In the genomic region with DNA sequence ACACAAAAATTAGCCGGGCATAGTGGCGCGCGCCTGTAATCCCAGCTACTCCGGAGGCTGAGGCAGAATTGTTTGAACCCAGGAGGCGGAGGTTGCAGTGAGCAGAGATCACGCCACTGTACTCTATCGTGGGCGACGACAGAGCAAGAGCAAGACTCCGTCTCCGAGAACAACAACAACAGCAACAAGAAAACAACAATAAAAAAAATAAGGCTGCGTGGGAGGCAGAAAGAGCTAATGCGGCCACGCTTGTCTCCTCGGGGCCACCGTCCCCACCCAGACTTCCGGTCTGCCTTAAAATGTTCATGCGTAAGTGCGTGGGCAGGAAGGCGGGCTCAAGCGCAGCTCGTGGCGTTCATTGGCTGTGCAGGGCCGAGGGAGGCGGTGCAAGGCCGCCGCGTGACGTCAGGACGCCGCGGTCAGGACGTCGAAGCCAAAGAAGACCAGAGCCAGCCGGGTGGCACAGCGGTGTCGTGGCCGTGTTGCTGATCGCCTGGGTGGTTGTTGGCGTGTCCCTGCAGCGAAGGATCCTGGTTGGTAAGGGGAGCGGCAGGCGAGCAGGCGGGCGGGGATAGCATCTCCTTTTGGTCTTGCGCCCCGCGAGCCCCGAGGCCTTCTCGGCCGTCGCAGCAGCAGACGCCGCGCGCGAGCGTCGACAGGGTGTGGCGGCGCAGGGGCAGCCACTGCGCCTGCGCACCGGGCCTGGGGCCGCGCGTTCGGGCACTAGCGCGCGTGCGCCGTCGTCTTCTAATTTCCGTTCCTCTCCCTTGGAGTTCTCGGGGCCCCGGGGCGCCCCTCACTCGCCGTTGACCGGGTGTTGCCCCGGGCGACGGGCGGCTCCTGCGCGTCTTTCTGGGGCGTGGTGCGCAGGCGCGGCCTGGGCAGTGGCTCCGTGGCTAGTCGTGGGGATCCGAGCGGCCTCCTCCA, we compare ENCODE assay signal across 1 cellular context.
TF ChIP-seq lines count a peak whose summit lies in the region.

A gene (plus strand): TSS at position 426 of the 927 bp plus-strand sequence. CDS start 2,146 bp downstream, outside the sequence.

TF ChIP-seq in HEK293, 187 proteins besides CTCF, POLR2A, EP300 and RAD21 (continued from another document and continues in another):
- TF ChIP-seq, protein P1, sequence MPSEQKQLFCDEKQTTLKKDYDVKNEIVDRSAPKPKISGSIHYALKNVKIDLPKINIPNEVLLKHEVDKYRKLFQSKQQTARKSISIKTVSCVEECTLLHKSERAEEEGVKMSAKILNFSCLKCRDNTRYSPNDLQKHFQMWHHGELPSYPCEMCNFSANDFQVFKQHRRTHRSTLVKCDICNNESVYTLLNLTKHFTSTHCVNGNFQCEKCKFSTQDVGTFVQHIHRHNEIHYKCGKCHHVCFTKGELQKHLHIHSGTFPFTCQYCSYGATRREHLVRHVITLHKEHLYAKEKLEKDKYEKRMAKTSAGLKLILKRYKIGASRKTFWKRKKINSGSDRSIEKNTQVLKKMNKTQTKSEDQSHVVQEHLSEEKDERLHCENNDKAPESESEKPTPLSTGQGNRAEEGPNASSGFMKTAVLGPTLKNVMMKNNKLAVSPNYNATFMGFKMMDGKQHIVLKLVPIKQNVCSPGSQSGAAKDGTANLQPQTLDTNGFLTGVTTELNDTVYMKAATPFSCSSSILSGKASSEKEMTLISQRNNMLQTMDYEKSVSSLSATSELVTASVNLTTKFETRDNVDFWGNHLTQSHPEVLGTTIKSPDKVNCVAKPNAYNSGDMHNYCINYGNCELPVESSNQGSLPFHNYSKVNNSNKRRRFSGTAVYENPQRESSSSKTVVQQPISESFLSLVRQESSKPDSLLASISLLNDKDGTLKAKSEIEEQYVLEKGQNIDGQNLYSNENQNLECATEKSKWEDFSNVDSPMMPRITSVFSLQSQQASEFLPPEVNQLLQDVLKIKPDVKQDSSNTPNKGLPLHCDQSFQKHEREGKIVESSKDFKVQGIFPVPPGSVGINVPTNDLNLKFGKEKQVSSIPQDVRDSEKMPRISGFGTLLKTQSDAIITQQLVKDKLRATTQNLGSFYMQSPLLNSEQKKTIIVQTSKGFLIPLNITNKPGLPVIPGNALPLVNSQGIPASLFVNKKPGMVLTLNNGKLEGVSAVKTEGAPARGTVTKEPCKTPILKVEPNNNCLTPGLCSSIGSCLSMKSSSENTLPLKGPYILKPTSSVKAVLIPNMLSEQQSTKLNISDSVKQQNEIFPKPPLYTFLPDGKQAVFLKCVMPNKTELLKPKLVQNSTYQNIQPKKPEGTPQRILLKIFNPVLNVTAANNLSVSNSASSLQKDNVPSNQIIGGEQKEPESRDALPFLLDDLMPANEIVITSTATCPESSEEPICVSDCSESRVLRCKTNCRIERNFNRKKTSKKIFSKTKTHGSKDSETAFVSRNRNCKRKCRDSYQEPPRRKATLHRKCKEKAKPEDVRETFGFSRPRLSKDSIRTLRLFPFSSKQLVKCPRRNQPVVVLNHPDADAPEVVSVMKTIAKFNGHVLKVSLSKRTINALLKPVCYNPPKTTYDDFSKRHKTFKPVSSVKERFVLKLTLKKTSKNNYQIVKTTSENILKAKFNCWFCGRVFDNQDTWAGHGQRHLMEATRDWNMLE (tag by site-specific recombination; conservative IDR thresholded peaks at IDR 0.05; ENCODE audit: low read depth) = no peak
- TF ChIP-seq, protein P2, sequence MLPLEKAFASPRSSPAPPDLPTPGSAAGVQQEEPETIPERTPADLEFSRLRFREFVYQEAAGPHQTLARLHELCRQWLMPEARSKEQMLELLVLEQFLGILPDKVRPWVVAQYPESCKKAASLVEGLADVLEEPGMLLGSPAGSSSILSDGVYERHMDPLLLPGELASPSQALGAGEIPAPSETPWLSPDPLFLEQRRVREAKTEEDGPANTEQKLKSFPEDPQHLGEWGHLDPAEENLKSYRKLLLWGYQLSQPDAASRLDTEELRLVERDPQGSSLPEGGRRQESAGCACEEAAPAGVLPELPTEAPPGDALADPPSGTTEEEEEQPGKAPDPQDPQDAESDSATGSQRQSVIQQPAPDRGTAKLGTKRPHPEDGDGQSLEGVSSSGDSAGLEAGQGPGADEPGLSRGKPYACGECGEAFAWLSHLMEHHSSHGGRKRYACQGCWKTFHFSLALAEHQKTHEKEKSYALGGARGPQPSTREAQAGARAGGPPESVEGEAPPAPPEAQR (tag by site-specific recombination; IDR thresholded peaks at IDR 0.05) = no peak
- 0 out of 2 replicates have a peak, but pooled peaks have one; percentile 12 for TF ChIP-seq ZNF610 (tag by site-specific recombination; IDR thresholded peaks at IDR 0.05; ENCODE audit: borderline replicate concordance)
- TF ChIP-seq ZBTB17 (tag by site-specific recombination; IDR thresholded peaks at IDR 0.05) = peak; percentile 81
- TF ChIP-seq ZNF394 (tag by site-specific recombination; IDR thresholded peaks at IDR 0.05; ENCODE audit: borderline replicate concordance) = peak; percentile 99
- TF ChIP-seq ZNF426 (tag by site-specific recombination; IDR thresholded peaks at IDR 0.05) = no peak
- TF ChIP-seq ZNF302 (tag by site-specific recombination; IDR thresholded peaks at IDR 0.05; ENCODE audit: low read depth) = no peak
- TF ChIP-seq, protein P3, sequence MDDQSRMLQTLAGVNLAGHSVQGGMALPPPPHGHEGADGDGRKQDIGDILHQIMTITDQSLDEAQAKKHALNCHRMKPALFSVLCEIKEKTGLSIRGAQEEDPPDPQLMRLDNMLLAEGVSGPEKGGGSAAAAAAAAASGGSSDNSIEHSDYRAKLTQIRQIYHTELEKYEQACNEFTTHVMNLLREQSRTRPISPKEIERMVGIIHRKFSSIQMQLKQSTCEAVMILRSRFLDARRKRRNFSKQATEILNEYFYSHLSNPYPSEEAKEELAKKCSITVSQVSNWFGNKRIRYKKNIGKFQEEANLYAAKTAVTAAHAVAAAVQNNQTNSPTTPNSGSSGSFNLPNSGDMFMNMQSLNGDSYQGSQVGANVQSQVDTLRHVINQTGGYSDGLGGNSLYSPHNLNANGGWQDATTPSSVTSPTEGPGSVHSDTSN (CRISPR knock-in tag; IDR thresholded peaks at IDR 0.05) = peak; percentile 91; the same call in 1 of the 2 replicates
- 0 out of 2 replicates have a peak, but pooled peaks have one; percentile 24 for TF ChIP-seq ZNF785 (tag by site-specific recombination; IDR thresholded peaks at IDR 0.05)
- TF ChIP-seq ZNF791 (tag by site-specific recombination; IDR thresholded peaks at IDR 0.05) = no peak
- TF ChIP-seq ZFP37 (tag by site-specific recombination; IDR thresholded peaks at IDR 0.05) = peak; percentile 58; the same call in 1 of the 2 replicates
- TF ChIP-seq ZNF549 (tag by site-specific recombination; IDR thresholded peaks at IDR 0.05) = no peak
- TF ChIP-seq ZNF658 (tag by site-specific recombination; IDR thresholded peaks at IDR 0.05) = no peak
- no peak for TF ChIP-seq SALL2 (tag by site-specific recombination; IDR thresholded peaks at IDR 0.05; ENCODE audit: borderline replicate concordance)
- no peak for TF ChIP-seq ZNF114 (tag by site-specific recombination; IDR thresholded peaks at IDR 0.05)
- no peak for TF ChIP-seq ZNF311 (tag by site-specific recombination; IDR thresholded peaks at IDR 0.05; ENCODE audit: borderline replicate concordance)
- 0 out of 2 replicates have a peak, but pooled peaks have one; percentile 56 for TF ChIP-seq KLF9 (tag by site-specific recombination; IDR thresholded peaks at IDR 0.05; ENCODE audit: low read depth)
- no peak for TF ChIP-seq ZNF596 (tag by site-specific recombination; IDR thresholded peaks at IDR 0.05)
- no peak for TF ChIP-seq ZNF10 (tag by site-specific recombination; IDR thresholded peaks at IDR 0.05)
- TF ChIP-seq, protein P4, sequence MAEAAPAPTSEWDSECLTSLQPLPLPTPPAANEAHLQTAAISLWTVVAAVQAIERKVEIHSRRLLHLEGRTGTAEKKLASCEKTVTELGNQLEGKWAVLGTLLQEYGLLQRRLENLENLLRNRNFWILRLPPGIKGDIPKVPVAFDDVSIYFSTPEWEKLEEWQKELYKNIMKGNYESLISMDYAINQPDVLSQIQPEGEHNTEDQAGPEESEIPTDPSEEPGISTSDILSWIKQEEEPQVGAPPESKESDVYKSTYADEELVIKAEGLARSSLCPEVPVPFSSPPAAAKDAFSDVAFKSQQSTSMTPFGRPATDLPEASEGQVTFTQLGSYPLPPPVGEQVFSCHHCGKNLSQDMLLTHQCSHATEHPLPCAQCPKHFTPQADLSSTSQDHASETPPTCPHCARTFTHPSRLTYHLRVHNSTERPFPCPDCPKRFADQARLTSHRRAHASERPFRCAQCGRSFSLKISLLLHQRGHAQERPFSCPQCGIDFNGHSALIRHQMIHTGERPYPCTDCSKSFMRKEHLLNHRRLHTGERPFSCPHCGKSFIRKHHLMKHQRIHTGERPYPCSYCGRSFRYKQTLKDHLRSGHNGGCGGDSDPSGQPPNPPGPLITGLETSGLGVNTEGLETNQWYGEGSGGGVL (tag by site-specific recombination; IDR thresholded peaks at IDR 0.05) = no peak
- TF ChIP-seq GFI1B (tag by site-specific recombination; IDR thresholded peaks at IDR 0.05) = no peak
- TF ChIP-seq, protein P5, sequence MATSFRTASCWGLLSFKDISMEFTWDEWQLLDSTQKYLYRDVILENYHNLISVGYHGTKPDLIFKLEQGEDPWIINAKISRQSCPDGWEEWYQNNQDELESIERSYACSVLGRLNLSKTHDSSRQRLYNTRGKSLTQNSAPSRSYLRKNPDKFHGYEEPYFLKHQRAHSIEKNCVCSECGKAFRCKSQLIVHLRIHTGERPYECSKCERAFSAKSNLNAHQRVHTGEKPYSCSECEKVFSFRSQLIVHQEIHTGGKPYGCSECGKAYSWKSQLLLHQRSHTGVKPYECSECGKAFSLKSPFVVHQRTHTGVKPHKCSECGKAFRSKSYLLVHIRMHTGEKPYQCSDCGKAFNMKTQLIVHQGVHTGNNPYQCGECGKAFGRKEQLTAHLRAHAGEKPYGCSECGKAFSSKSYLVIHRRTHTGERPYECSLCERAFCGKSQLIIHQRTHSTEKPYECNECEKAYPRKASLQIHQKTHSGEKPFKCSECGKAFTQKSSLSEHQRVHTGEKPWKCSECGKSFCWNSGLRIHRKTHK (tag by site-specific recombination; IDR thresholded peaks at IDR 0.05) = no peak
- TF ChIP-seq ZNF138 (tag by site-specific recombination; IDR thresholded peaks at IDR 0.05; ENCODE audit: borderline replicate concordance) = peak; percentile 4; the same call in 1 of the 2 replicates
- TF ChIP-seq ZNF169 (tag by site-specific recombination; IDR thresholded peaks at IDR 0.05) = no peak
- TF ChIP-seq ZNF175 (tag by site-specific recombination; IDR thresholded peaks at IDR 0.05) = no peak
- peak; percentile 25; the same call in 1 of the 2 replicates for TF ChIP-seq GLIS1 (tag by site-specific recombination; IDR thresholded peaks at IDR 0.05)
- TF ChIP-seq, protein P6, sequence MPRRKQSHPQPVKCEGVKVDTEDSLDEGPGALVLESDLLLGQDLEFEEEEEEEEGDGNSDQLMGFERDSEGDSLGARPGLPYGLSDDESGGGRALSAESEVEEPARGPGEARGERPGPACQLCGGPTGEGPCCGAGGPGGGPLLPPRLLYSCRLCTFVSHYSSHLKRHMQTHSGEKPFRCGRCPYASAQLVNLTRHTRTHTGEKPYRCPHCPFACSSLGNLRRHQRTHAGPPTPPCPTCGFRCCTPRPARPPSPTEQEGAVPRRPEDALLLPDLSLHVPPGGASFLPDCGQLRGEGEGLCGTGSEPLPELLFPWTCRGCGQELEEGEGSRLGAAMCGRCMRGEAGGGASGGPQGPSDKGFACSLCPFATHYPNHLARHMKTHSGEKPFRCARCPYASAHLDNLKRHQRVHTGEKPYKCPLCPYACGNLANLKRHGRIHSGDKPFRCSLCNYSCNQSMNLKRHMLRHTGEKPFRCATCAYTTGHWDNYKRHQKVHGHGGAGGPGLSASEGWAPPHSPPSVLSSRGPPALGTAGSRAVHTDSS (tag by site-specific recombination; IDR thresholded peaks at IDR 0.05) = no peak
- TF ChIP-seq, protein P7, sequence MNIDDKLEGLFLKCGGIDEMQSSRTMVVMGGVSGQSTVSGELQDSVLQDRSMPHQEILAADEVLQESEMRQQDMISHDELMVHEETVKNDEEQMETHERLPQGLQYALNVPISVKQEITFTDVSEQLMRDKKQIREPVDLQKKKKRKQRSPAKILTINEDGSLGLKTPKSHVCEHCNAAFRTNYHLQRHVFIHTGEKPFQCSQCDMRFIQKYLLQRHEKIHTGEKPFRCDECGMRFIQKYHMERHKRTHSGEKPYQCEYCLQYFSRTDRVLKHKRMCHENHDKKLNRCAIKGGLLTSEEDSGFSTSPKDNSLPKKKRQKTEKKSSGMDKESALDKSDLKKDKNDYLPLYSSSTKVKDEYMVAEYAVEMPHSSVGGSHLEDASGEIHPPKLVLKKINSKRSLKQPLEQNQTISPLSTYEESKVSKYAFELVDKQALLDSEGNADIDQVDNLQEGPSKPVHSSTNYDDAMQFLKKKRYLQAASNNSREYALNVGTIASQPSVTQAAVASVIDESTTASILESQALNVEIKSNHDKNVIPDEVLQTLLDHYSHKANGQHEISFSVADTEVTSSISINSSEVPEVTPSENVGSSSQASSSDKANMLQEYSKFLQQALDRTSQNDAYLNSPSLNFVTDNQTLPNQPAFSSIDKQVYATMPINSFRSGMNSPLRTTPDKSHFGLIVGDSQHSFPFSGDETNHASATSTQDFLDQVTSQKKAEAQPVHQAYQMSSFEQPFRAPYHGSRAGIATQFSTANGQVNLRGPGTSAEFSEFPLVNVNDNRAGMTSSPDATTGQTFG (tag by site-specific recombination; IDR thresholded peaks at IDR 0.05; ENCODE audit: borderline replicate concordance) = no peak
- TF ChIP-seq ZNF416 (tag by site-specific recombination; IDR thresholded peaks at IDR 0.05) = no peak
- no peak for TF ChIP-seq ZNF292 (tag by site-specific recombination; IDR thresholded peaks at IDR 0.05; ENCODE audit: borderline replicate concordance, low read depth)
- no peak for TF ChIP-seq ZNF16 (tag by site-specific recombination; IDR thresholded peaks at IDR 0.05; ENCODE audit: low read depth)
- no peak for TF ChIP-seq ZNF132 (tag by site-specific recombination; IDR thresholded peaks at IDR 0.05; ENCODE audit: borderline replicate concordance)
- TF ChIP-seq OVOL3 (tag by site-specific recombination; IDR thresholded peaks at IDR 0.05) = no peak; the same call in 1 of the 2 replicates
- TF ChIP-seq, protein P8, sequence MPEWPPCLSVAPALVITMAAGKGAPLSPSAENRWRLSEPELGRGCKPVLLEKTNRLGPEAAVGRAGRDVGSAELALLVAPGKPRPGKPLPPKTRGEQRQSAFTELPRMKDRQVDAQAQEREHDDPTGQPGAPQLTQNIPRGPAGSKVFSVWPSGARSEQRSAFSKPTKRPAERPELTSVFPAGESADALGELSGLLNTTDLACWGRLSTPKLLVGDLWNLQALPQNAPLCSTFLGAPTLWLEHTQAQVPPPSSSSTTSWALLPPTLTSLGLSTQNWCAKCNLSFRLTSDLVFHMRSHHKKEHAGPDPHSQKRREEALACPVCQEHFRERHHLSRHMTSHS (tag by site-specific recombination; IDR thresholded peaks at IDR 0.05) = no peak
- TF ChIP-seq, protein P9, sequence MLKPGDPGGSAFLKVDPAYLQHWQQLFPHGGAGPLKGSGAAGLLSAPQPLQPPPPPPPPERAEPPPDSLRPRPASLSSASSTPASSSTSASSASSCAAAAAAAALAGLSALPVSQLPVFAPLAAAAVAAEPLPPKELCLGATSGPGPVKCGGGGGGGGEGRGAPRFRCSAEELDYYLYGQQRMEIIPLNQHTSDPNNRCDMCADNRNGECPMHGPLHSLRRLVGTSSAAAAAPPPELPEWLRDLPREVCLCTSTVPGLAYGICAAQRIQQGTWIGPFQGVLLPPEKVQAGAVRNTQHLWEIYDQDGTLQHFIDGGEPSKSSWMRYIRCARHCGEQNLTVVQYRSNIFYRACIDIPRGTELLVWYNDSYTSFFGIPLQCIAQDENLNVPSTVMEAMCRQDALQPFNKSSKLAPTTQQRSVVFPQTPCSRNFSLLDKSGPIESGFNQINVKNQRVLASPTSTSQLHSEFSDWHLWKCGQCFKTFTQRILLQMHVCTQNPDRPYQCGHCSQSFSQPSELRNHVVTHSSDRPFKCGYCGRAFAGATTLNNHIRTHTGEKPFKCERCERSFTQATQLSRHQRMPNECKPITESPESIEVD (tag by site-specific recombination; IDR thresholded peaks at IDR 0.05) = no peak
- TF ChIP-seq ZNF843 (tag by site-specific recombination; IDR thresholded peaks at IDR 0.05) = peak; percentile 69
- peak; percentile 62 for TF ChIP-seq ZFP69B (tag by site-specific recombination; IDR thresholded peaks at IDR 0.05)
- peak; percentile 87 for TF ChIP-seq KLF8 (tag by site-specific recombination; IDR thresholded peaks at IDR 0.05)
